In the genomic region with DNA sequence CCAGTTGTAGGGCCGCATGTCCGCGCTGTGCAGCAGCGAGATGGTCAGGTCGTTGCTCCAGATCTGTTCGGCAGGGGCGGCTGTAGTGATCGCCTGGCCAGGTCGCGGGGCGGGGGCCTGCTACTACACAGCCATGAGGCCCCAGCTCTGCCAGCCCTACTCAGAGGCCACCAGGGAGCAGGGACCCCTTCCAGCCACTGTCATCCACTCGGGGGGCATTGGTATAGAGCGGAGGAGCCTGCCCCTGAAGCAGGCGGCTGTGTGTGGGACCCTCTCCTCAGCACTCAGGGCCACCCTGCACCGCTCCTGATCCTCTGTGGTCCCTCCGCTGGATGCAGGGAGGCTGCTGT, we compare ENCODE assay signal across 10 cellular contexts. TPM values are rescaled to one million over a fixed set of nuclear protein-coding genes. Genes with fewer than 3 reads are reported as not detected.
A peak's percentile ranks its signal among the peaks of the same experiment; 100 is the strongest.
DNase-seq lines count a peak whose midpoint lies in the region; ATAC-seq and TF ChIP-seq lines count a peak whose summit lies in the region.
"Had no signal": no experiment of that assay in that cellular context is flagged by ENCODE, and none has a peak within 500 bp of the region (broad histone marks: within the 10 kb centered on the region; RNA-seq: fewer than 3 reads in every experiment).

No MANE protein-coding gene starts in this region.

- intact Hi-C loops in activated CD8-positive, alpha-beta T cell treated with anti-CD3 and anti-CD28 coated beads for 36 hours (cut with micrococcal nuclease), result no loop called here
- intact Hi-C loops in transverse colon (cut with DNase I; ENCODE audit: low total_unique reads), result loop anchor here (10.0 kb wide), 1 partner anchor 78 kb away; a partner anchor contains a TSS

- TF ChIP-seq EP300 in transverse colon (IDR thresholded peaks at IDR 0.05; ENCODE audit: low read depth), result no peak

- H3K36me3 ChIP-seq in iPS-15b (ENCODE audit: control insufficient read depth, insufficient read depth, low read length) (peaks cover 36% of the 10 kb centered on the region), transverse colon (peaks cover 0 to 26% (median 14%) of the 10 kb centered on the region in 4 donors)

- no peak overlapping the region for H3K9ac ChIP-seq in iPS-15b (ENCODE audit: low read depth, low read length)

- peaks cover 7% of the 10 kb centered on the region for H3K4me1 Mint-ChIP-seq in T-helper 2 cell treated with Interferon-gamma antibody and Interleukin-4, amounts not matched to agents 5 μg/mL and 100 μg/mL, for 36 hours (ENCODE audit: low read depth)
- H3K4me1 Mint-ChIP-seq in activated CD8-positive, alpha-beta T cell treated with anti-CD3 and anti-CD28 coated beads for 36 hours (ENCODE audit: low read depth), result peaks cover 11% of the 10 kb centered on the region
- peaks cover 35% of the 10 kb centered on the region for H3K4me1 Mint-ChIP-seq in stimulated activated naive CD8-positive, alpha-beta T cell treated with anti-CD3 and anti-CD28 coated beads, Interleukin-15, amount 100 ng/mL, for 72 hours

- peak overlapping the region; percentile 79 for H3K4me3 Mint-ChIP-seq in T-helper 2 cell treated with Interferon-gamma antibody and Interleukin-4, amounts not matched to agents 5 μg/mL and 100 μg/mL, for 36 hours
- peak overlapping the region; percentile 77 for H3K4me3 Mint-ChIP-seq in activated CD8-positive, alpha-beta T cell treated with anti-CD3 and anti-CD28 coated beads for 36 hours
- H3K4me3 Mint-ChIP-seq in stimulated activated naive CD8-positive, alpha-beta T cell treated with anti-CD3 and anti-CD28 coated beads, Interleukin-15, amount 100 ng/mL, for 72 hours, result peak overlapping the region; percentile 82 to 83

- POLR2A ChIA-PET in activated CD8-positive, alpha-beta T cell treated with anti-CD3 and anti-CD28 coated beads for 36 hours (lab: Charles Lee), result interaction anchor here (0.9 to 1.4 kb wide), 3 partner anchors 16 to 136 kb away, joined by 3 to 5 read pairs (median 3); a partner anchor contains a TSS

- WGBS in transverse colon (ENCODE audit: low coverage in 1 of 2), 2 donors, result 89% methylated on average over 8 of the region's 16 CpGs; no CpG with 5 or more reads in 1 of the 2 donors

- H3K27me3 ChIP-seq in iPS-15b (ENCODE audit: control insufficient read depth, insufficient read depth, low read length), result no peaks in the 10 kb centered on the region
- H3K27me3 ChIP-seq in transverse colon, result no peaks in the 10 kb centered on the region

- H3K9me3 Mint-ChIP-seq in T-helper 2 cell treated with Interferon-gamma antibody and Interleukin-4, amounts not matched to agents 5 μg/mL and 100 μg/mL, for 36 hours, result no peaks in the 10 kb centered on the region
- no peaks in the 10 kb centered on the region for H3K9me3 Mint-ChIP-seq in activated CD8-positive, alpha-beta T cell treated with anti-CD3 and anti-CD28 coated beads for 36 hours
- H3K9me3 Mint-ChIP-seq in stimulated activated naive CD8-positive, alpha-beta T cell treated with anti-CD3 and anti-CD28 coated beads, Interleukin-15, amount 100 ng/mL, for 72 hours, result no peaks in the 10 kb centered on the region

- peak overlapping the region in 2 of 4 donors; percentile 93 to 96 for H3K27ac ChIP-seq in transverse colon

- TF ChIP-seq CTCF in activated CD8-positive, alpha-beta T cell treated with anti-CD3 and anti-CD28 coated beads for 36 hours (IDR thresholded peaks at IDR 0.05), result no peak
- no peak for TF ChIP-seq CTCF in transverse colon (IDR thresholded peaks at IDR 0.05)

- H3K4me1 ChIP-seq in iPS-15b (ENCODE audit: control insufficient read depth, insufficient read depth, low read length) (no peaks in the 10 kb centered on the region), transverse colon (peaks cover 7 to 20% (median 13%) of the 10 kb centered on the region in 4 donors)

- CTCF ChIA-PET in activated CD8-positive, alpha-beta T cell treated with anti-CD3 and anti-CD28 coated beads for 36 hours (lab: Charles Lee), result interaction anchor here (0.9 to 1.4 kb wide), 2 partner anchors 51 to 86 kb away, joined by 3 read pairs; no protein-coding TSS in a partner anchor

- H3K9me3 ChIP-seq in iPS-15b (ENCODE audit: control insufficient read depth, insufficient read depth, low read length), result no peaks in the 10 kb centered on the region
- H3K9me3 ChIP-seq in transverse colon, result no peaks in the 10 kb centered on the region

- TF ChIP-seq POLR2A in transverse colon (IDR thresholded peaks at IDR 0.05), result no peak

- peaks cover 21% of the 10 kb centered on the region for H3K36me3 Mint-ChIP-seq in T-helper 2 cell treated with Interferon-gamma antibody and Interleukin-4, amounts not matched to agents 5 μg/mL and 100 μg/mL, for 36 hours (ENCODE audit: low read depth)
- peaks cover 25% of the 10 kb centered on the region for H3K36me3 Mint-ChIP-seq in activated CD8-positive, alpha-beta T cell treated with anti-CD3 and anti-CD28 coated beads for 36 hours (ENCODE audit: low read depth)

- ATAC-seq in activated CD8-positive, alpha-beta T cell treated with anti-CD3 and anti-CD28 coated beads for 36 hours, result no peak
- ATAC-seq in stimulated activated naive CD8-positive, alpha-beta T cell treated with anti-CD3 and anti-CD28 coated beads, Interleukin-15, amount 100 ng/mL, for 72 hours, result no peak
- ATAC-seq in HG02938 (IDR thresholded peaks at IDR 0.05; ENCODE audit: unreplicated experiment), result no peak

- no peak overlapping the region for H3K27ac Mint-ChIP-seq in T-helper 2 cell treated with Interferon-gamma antibody and Interleukin-4, amounts not matched to agents 5 μg/mL and 100 μg/mL, for 36 hours
- no peak overlapping the region for H3K27ac Mint-ChIP-seq in activated CD8-positive, alpha-beta T cell treated with anti-CD3 and anti-CD28 coated beads for 36 hours
- peak overlapping the region in 1 of 2 donors; percentile 80 for H3K27ac Mint-ChIP-seq in stimulated activated naive CD8-positive, alpha-beta T cell treated with anti-CD3 and anti-CD28 coated beads, Interleukin-15, amount 100 ng/mL, for 72 hours

- H3K4me3 ChIP-seq in iPS-15b (ENCODE audit: low read depth, low read length), result peak overlapping the region; percentile 70
- peak overlapping the region in 2 of 4 donors; percentile 68 to 97 for H3K4me3 ChIP-seq in transverse colon

- DNase-seq in T-helper 2 cell treated with Interferon-gamma antibody and Interleukin-4, amounts not matched to agents 5 μg/mL and 100 μg/mL, for 36 hours (ENCODE audit: low spot score), result no peak
- no peak for DNase-seq in T-helper 2 cell
- no peak for DNase-seq in activated CD8-positive, alpha-beta T cell treated with anti-CD3 and anti-CD28 coated beads for 36 hours
- no peak for DNase-seq in stimulated activated naive CD8-positive, alpha-beta T cell treated with anti-CD3 and anti-CD28 coated beads, Interleukin-15, amount 100 ng/mL, for 72 hours
- DNase-seq in OCI-M2 (lab: John Stamatoyannopoulos, UW; ENCODE audit: unreplicated experiment), result no peak
- DNase-seq in transverse colon, result no peak
- DNase-seq: kidney glomerular epithelial cell had no signal

- no peaks in the 10 kb centered on the region for H3K27me3 Mint-ChIP-seq in T-helper 2 cell treated with Interferon-gamma antibody and Interleukin-4, amounts not matched to agents 5 μg/mL and 100 μg/mL, for 36 hours (ENCODE audit: low read depth)
- no peaks in the 10 kb centered on the region for H3K27me3 Mint-ChIP-seq in activated CD8-positive, alpha-beta T cell treated with anti-CD3 and anti-CD28 coated beads for 36 hours
- no peaks in the 10 kb centered on the region for H3K27me3 Mint-ChIP-seq in stimulated activated naive CD8-positive, alpha-beta T cell treated with anti-CD3 and anti-CD28 coated beads, Interleukin-15, amount 100 ng/mL, for 72 hours

- in situ Hi-C loops in transverse colon (cut with MboI; ENCODE audit: low pct_ligation_motif_present in 1 of 4, low pct_unique_long_range_greater_than_20kb in 1 of 4, low sequenced_read_pairs in 3 of 4), result no loop called here

RNA-seq across cellular contexts. Expression of a gene that starts 1.7 kb away (rescaled TPM):
- total RNA-seq in activated CD8-positive, alpha-beta T cell treated with anti-CD3 and anti-CD28 coated beads for 36 hours, result 10 to 100 TPM; 53.4 to 54.0 TPM
- 100 to 1,000 TPM; 294 to 820 (median 446) TPM for total RNA-seq in transverse colon

RNA-seq across cellular contexts. Expression of a gene that starts 2.2 kb away (rescaled TPM):
- under 1 TPM in 1 of 2 experiments, not detected in 1; 0.83 TPM for total RNA-seq in activated CD8-positive, alpha-beta T cell treated with anti-CD3 and anti-CD28 coated beads for 36 hours
- total RNA-seq in transverse colon, result 1 to 10 TPM in 3 of 4 donors, not detected in 1; 4.3 to 7.9 (median 6.4) TPM
- total RNA-seq: RPMI7951 had no signal

RNA-seq across cellular contexts. Expression of a gene that starts 9.2 kb away (rescaled TPM):
- total RNA-seq in activated CD8-positive, alpha-beta T cell treated with anti-CD3 and anti-CD28 coated beads for 36 hours, result 1 to 10 TPM; 1.3 to 2.1 TPM
- total RNA-seq in transverse colon, result 10 to 100 TPM in 1 of 4 donors, 1 to 10 TPM in 3; 1.2 to 52.7 (median 5.5) TPM
- total RNA-seq: RPMI7951 had no signal

RNA-seq across cellular contexts. Expression of a gene that starts 34.4 kb away (rescaled TPM):
- not detected for total RNA-seq in activated CD8-positive, alpha-beta T cell treated with anti-CD3 and anti-CD28 coated beads for 36 hours
- 10 to 100 TPM in 3 of 4 donors, 1 to 10 TPM in 1; 6.8 to 59.1 (median 17.8) TPM for total RNA-seq in transverse colon

RNA-seq across cellular contexts. Expression of a gene that starts 39.9 kb away (rescaled TPM):
- not detected for total RNA-seq in activated CD8-positive, alpha-beta T cell treated with anti-CD3 and anti-CD28 coated beads for 36 hours
- under 1 TPM in 2 of 4 donors, not detected in 2; 0.27 to 0.75 TPM for total RNA-seq in transverse colon
- total RNA-seq: RPMI7951 had no signal

Comparison
In these comparisons a context has a peak if more than half of its experiments do, and no peak if none do; other contexts are left out.
1. RNA of a gene that starts 1.7 kb away (total RNA-seq): 294 to 820 TPM in transverse colon; 53.4 to 54.0 TPM in activated CD8-positive, alpha-beta T cell treated with anti-CD3 and anti-CD28 coated beads for 36 hours; every median in the first group is over 4 times any median in the second.
2. Peak in every context shown above with its lines, with median percentiles within 50 percentile points of each other: H3K4me3 Mint-ChIP-seq.